Comparison of ENCODE assay signal across 15 cellular contexts in the genomic region with DNA sequence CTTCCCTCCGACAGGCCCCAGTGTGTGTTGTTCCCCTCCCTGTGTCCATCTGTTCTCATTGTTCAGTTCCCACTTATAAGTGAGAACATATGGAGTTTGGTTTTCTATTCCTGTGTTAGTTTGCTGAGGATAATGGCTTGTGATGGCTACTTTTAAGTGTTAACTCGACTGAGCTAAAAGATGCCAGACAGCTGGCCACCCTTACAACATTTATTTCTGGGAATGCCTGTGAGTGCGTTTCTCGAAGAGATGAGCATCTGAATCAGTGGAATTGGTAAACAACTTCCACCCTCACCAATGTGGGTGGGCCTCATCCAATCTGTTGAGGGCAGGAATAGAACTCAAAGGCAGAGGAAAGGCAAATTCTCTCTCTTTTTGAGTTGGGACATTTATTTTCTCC. TPM values are rescaled to one million over a fixed set of nuclear protein-coding genes. Genes with fewer than 3 reads are reported as not detected.
DNase-seq lines count a peak whose midpoint lies in the region; ATAC-seq and TF ChIP-seq lines count a peak whose summit lies in the region.
"Had no signal": no experiment of that assay in that cellular context is flagged by ENCODE, and none has a peak within 500 bp of the region (broad histone marks: within the 10 kb centered on the region; RNA-seq: fewer than 3 reads in every experiment).

No MANE protein-coding gene starts in this region.

- ATAC-seq in GM21390 (IDR thresholded peaks at IDR 0.05; ENCODE audit: unreplicated experiment) (no peak), upper lobe of left lung (ENCODE audit: low FRiP score in 2 of 2) (no peak)

- H3K9me3 Mint-ChIP-seq in activated naive CD8-positive, alpha-beta T cell (ENCODE audit: low read depth) = no peaks in the 10 kb centered on the region
- no peaks in the 10 kb centered on the region for H3K9me3 Mint-ChIP-seq in activated naive CD8-positive, alpha-beta T cell treated with anti-CD3 and anti-CD28 coated beads for 36 hours

- POLR2A ChIA-PET in GM10248 (lab: Yijun Ruan, JAX) = no interaction called here

- peaks cover 37% of the 10 kb centered on the region for H3K36me3 Mint-ChIP-seq in activated naive CD8-positive, alpha-beta T cell
- H3K36me3 Mint-ChIP-seq in activated naive CD8-positive, alpha-beta T cell treated with anti-CD3 and anti-CD28 coated beads for 36 hours = peaks cover 9% of the 10 kb centered on the region

- no peaks in the 10 kb centered on the region for H3K27me3 Mint-ChIP-seq in activated naive CD8-positive, alpha-beta T cell
- no peaks in the 10 kb centered on the region for H3K27me3 Mint-ChIP-seq in activated naive CD8-positive, alpha-beta T cell treated with anti-CD3 and anti-CD28 coated beads for 36 hours

- no peaks in the 10 kb centered on the region for H3K27me3 ChIP-seq in WERI-Rb-1 (ENCODE audit: insufficient read depth, low read depth, severe bottlenecking)
- H3K27me3 ChIP-seq in vagina = no peaks in the 10 kb centered on the region
- H3K27me3 ChIP-seq in upper lobe of left lung = no peaks in the 10 kb centered on the region
- H3K27me3 ChIP-seq: suprapubic skin had no signal

- CTCF ChIA-PET in GM10248 (lab: Yijun Ruan, JAX) = interaction anchor here (1.1 to 1.6 kb wide), 3 partner anchors 13 to 35 kb away, joined by 3 to 4 read pairs (median 4); no protein-coding TSS in a partner anchor

- DNase-seq in activated naive CD8-positive, alpha-beta T cell treated with anti-CD3 and anti-CD28 coated beads for 36 hours = no peak
- DNase-seq in WERI-Rb-1 (peak; percentile 66), fibroblast of the aortic adventitia (ENCODE audit: low read depth) (peak; percentile 19), vagina (ENCODE audit: extremely low spot score in 2 of 2) (no peak), upper lobe of left lung (no peak), GM10248 (ENCODE audit: extremely low spot score) (no peak)
- DNase-seq: activated CD4-positive, CD25-positive, alpha-beta regulatory T cell treated with anti-CD3 and anti-CD28 coated beads, Interleukin-2, amount 50 U/mL, for 72 hours; aorta; effector CD4-positive, alpha-beta T cell; NCI-H2227 treated with DMSO at 0.1 percent for 48 hours; OCI-M1 had no signal

- TF ChIP-seq CTCF in WERI-Rb-1 (IDR thresholded peaks at IDR 0.05; ENCODE audit: low read depth, low read length) (no peak), fibroblast of the aortic adventitia (IDR thresholded peaks at IDR 0.05; ENCODE audit: insufficient read depth, low read length) (no peak), vagina (IDR thresholded peaks at IDR 0.05) (no peak), upper lobe of left lung (IDR thresholded peaks at IDR 0.05) (no peak), GM10248 (IDR thresholded peaks at IDR 0.05; ENCODE audit: control extremely low read depth, extremely low read depth, low read depth, missing control alignments) (no peak)

- intact Hi-C loops in vagina (cut with DNase I) = no loop called here

- H3K27ac ChIP-seq in WERI-Rb-1 (peak overlapping the region; percentile 86), vagina (no peak overlapping the region), upper lobe of left lung (no peak overlapping the region)
- H3K27ac ChIP-seq: parathyroid adenoma, suprapubic skin had no signal

- no peak for TF ChIP-seq EP300 in upper lobe of left lung (IDR thresholded peaks at IDR 0.05)

- H3K9me3 ChIP-seq in WERI-Rb-1 (ENCODE audit: severe bottlenecking) (no peaks in the 10 kb centered on the region), vagina (no peaks in the 10 kb centered on the region), upper lobe of left lung (no peaks in the 10 kb centered on the region)
- H3K9me3 ChIP-seq: suprapubic skin had no signal

- peaks cover 4% of the 10 kb centered on the region for H3K36me3 ChIP-seq in WERI-Rb-1
- peaks cover 0 to 24% of the 10 kb centered on the region in 2 donors for H3K36me3 ChIP-seq in vagina
- peaks cover 0 to 47% (median 16%) of the 10 kb centered on the region in 4 donors for H3K36me3 ChIP-seq in upper lobe of left lung

- peak overlapping the region; percentile 10 for H3K27ac Mint-ChIP-seq in activated naive CD8-positive, alpha-beta T cell
- H3K27ac Mint-ChIP-seq in activated naive CD8-positive, alpha-beta T cell treated with anti-CD3 and anti-CD28 coated beads for 36 hours = no peak overlapping the region

- H3K4me1 ChIP-seq in vagina (no peaks in the 10 kb centered on the region), upper lobe of left lung (no peaks in the 10 kb centered on the region)
- H3K4me1 ChIP-seq: parathyroid adenoma, suprapubic skin had no signal

- no peaks in the 10 kb centered on the region for H3K4me1 Mint-ChIP-seq in activated naive CD8-positive, alpha-beta T cell (ENCODE audit: low read depth)
- H3K4me1 Mint-ChIP-seq in activated naive CD8-positive, alpha-beta T cell treated with anti-CD3 and anti-CD28 coated beads for 36 hours = peaks cover 8% of the 10 kb centered on the region

- TF ChIP-seq POLR2A in vagina (IDR thresholded peaks at IDR 0.05) (no peak), upper lobe of left lung (IDR thresholded peaks at IDR 0.05) (no peak)

- H3K4me3 ChIP-seq in WERI-Rb-1 (ENCODE audit: low read depth, low read length) = no peak overlapping the region
- no peak overlapping the region for H3K4me3 ChIP-seq in fibroblast of the aortic adventitia (ENCODE audit: low read depth, low read length)
- no peak overlapping the region for H3K4me3 ChIP-seq in vagina
- H3K4me3 ChIP-seq in upper lobe of left lung = no peak overlapping the region
- H3K4me3 ChIP-seq: suprapubic skin had no signal

- 88 to 98% methylated on average over 4 of the region's 4 CpGs for WGBS in upper lobe of left lung, 2 donors

- H3K4me3 Mint-ChIP-seq in activated naive CD8-positive, alpha-beta T cell = no peak overlapping the region
- H3K4me3 Mint-ChIP-seq in activated naive CD8-positive, alpha-beta T cell treated with anti-CD3 and anti-CD28 coated beads for 36 hours = no peak overlapping the region

RNA-seq across cellular contexts. Expression of a gene that starts 24.8 kb away (rescaled TPM):
- 10 to 100 TPM; 37.2 to 41.7 TPM for total RNA-seq in activated naive CD8-positive, alpha-beta T cell treated with anti-CD3 and anti-CD28 coated beads for 36 hours
- total RNA-seq in fibroblast of the aortic adventitia (ENCODE audit: low replicate concordance) (37.0 and 41.8 TPM in 2 replicates), vagina (39.0 TPM), upper lobe of left lung (10 to 100 TPM; 14.0 to 60.2 (median 46.5) TPM)

RNA-seq across cellular contexts. Expression of a gene that starts 47.3 kb away (rescaled TPM):
- total RNA-seq in activated naive CD8-positive, alpha-beta T cell treated with anti-CD3 and anti-CD28 coated beads for 36 hours = 1 to 10 TPM; 6.7 to 7.1 TPM
- total RNA-seq in fibroblast of the aortic adventitia (ENCODE audit: low replicate concordance) (10.0 and 12.1 TPM in 2 replicates), vagina (6.9 TPM), upper lobe of left lung (10 to 100 TPM in 5 of 6 donors, 1 to 10 TPM in 1; 8.7 to 45.1 (median 13.9) TPM)

Comparison
In these comparisons a context has a peak if more than half of its experiments do, and no peak if none do; other contexts are left out.
1. DNase-seq: peak in WERI-Rb-1 (single experiment) and fibroblast of the aortic adventitia (single experiment); none in activated naive CD8-positive, alpha-beta T cell treated with anti-CD3 and anti-CD28 coated beads for 36 hours (single experiment), vagina (0 of 2), upper lobe of left lung (0 of 2) and GM10248 (single experiment).